Comparison of ENCODE assay signal across 1 cellular context in the genomic region with DNA sequence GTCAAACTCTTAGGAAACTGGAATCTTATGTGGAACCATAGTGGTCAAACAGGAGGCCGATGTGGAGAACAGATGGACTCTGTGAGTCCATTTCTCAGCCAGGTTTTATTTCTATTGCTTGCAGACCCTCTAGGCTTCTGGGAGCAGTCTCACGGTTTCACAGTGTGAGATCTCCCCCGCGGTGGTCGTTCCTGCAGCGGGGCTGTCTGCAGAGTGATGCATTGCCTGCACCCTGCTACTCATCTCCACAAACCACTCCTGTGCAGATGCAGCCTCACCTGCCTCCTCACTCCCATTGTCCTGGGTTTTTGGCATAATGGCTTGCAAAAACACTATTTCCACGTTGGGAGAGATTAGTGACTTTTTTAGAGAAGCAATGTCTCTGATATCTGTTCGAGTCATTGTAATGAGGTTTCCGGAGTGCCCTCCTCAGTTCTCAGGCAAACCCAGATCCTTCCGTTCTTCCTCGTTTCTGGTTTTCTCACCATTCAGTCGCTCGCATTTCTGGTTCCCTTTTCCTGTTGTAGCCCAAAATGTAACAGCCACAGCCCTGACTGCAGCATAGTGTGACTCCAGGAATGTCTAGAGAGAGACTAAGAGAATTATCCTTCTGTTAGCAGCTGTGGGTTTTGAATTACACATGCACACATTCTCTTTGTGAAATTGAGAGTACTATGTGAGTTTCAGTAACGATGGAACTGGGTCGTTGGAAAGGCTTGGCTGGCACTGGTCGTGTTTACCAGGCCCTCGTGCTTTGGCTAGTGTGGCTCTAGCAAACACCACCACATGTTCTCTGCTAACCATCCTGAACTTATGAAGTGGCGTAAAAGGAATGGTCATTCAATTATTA.
TF ChIP-seq lines count a peak whose summit lies in the region.

No MANE protein-coding gene starts in this region.

TF ChIP-seq in WTC11, 78 proteins besides CTCF, POLR2A, EP300 and RAD21 (continued from another document):
- no peak for TF ChIP-seq ZNF263 (CRISPR knock-in tag; IDR thresholded peaks at IDR 0.05; ENCODE audit: low read depth)
- no peak for TF ChIP-seq HMGA2 (CRISPR knock-in tag; IDR thresholded peaks at IDR 0.05)
- TF ChIP-seq, protein P1, sequence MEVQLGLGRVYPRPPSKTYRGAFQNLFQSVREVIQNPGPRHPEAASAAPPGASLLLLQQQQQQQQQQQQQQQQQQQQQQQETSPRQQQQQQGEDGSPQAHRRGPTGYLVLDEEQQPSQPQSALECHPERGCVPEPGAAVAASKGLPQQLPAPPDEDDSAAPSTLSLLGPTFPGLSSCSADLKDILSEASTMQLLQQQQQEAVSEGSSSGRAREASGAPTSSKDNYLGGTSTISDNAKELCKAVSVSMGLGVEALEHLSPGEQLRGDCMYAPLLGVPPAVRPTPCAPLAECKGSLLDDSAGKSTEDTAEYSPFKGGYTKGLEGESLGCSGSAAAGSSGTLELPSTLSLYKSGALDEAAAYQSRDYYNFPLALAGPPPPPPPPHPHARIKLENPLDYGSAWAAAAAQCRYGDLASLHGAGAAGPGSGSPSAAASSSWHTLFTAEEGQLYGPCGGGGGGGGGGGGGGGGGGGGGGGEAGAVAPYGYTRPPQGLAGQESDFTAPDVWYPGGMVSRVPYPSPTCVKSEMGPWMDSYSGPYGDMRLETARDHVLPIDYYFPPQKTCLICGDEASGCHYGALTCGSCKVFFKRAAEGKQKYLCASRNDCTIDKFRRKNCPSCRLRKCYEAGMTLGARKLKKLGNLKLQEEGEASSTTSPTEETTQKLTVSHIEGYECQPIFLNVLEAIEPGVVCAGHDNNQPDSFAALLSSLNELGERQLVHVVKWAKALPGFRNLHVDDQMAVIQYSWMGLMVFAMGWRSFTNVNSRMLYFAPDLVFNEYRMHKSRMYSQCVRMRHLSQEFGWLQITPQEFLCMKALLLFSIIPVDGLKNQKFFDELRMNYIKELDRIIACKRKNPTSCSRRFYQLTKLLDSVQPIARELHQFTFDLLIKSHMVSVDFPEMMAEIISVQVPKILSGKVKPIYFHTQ (CRISPR knock-in tag; IDR thresholded peaks at IDR 0.05), result no peak
- no peak for TF ChIP-seq SMAD3 (CRISPR knock-in tag; IDR thresholded peaks at IDR 0.05; ENCODE audit: borderline replicate concordance)
- TF ChIP-seq ZNF416 (CRISPR knock-in tag; IDR thresholded peaks at IDR 0.05), result no peak
- TF ChIP-seq CREM (CRISPR knock-in tag; IDR thresholded peaks at IDR 0.05), result no peak
- TF ChIP-seq NR1H2 (CRISPR knock-in tag; IDR thresholded peaks at IDR 0.05), result no peak
- no peak for TF ChIP-seq NFE2L1 (CRISPR knock-in tag; IDR thresholded peaks at IDR 0.05)
- no peak for TF ChIP-seq IRF2 (CRISPR knock-in tag; IDR thresholded peaks at IDR 0.05; ENCODE audit: borderline replicate concordance, low read depth)
- no peak for TF ChIP-seq TEAD4 (CRISPR knock-in tag; IDR thresholded peaks at IDR 0.05)
- no peak for TF ChIP-seq ZNF138 (CRISPR knock-in tag; conservative IDR thresholded peaks at IDR 0.05)
- TF ChIP-seq, protein P2, sequence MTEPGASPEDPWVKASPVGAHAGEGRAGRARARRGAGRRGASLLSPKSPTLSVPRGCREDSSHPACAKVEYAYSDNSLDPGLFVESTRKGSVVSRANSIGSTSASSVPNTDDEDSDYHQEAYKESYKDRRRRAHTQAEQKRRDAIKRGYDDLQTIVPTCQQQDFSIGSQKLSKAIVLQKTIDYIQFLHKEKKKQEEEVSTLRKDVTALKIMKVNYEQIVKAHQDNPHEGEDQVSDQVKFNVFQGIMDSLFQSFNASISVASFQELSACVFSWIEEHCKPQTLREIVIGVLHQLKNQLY (CRISPR knock-in tag; IDR thresholded peaks at IDR 0.05), result no peak
- TF ChIP-seq ZMAT4 (CRISPR knock-in tag; IDR thresholded peaks at IDR 0.05), result no peak
- TF ChIP-seq OVOL2 (CRISPR knock-in tag; IDR thresholded peaks at IDR 0.05; ENCODE audit: borderline replicate concordance), result no peak
- TF ChIP-seq, protein P3, sequence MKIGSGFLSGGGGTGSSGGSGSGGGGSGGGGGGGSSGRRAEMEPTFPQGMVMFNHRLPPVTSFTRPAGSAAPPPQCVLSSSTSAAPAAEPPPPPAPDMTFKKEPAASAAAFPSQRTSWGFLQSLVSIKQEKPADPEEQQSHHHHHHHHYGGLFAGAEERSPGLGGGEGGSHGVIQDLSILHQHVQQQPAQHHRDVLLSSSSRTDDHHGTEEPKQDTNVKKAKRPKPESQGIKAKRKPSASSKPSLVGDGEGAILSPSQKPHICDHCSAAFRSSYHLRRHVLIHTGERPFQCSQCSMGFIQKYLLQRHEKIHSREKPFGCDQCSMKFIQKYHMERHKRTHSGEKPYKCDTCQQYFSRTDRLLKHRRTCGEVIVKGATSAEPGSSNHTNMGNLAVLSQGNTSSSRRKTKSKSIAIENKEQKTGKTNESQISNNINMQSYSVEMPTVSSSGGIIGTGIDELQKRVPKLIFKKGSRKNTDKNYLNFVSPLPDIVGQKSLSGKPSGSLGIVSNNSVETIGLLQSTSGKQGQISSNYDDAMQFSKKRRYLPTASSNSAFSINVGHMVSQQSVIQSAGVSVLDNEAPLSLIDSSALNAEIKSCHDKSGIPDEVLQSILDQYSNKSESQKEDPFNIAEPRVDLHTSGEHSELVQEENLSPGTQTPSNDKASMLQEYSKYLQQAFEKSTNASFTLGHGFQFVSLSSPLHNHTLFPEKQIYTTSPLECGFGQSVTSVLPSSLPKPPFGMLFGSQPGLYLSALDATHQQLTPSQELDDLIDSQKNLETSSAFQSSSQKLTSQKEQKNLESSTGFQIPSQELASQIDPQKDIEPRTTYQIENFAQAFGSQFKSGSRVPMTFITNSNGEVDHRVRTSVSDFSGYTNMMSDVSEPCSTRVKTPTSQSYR (CRISPR knock-in tag; IDR thresholded peaks at IDR 0.05), result no peak
TF ChIP-seq in WTC11: peak in this region for 0.
